1 cellular context compared by ENCODE assay signal in genomic region chr1:28668956-28669719, GRCh38.
TF ChIP-seq lines count a peak whose summit lies in the region.

No MANE protein-coding gene starts in this region.

TF ChIP-seq in K562, 482 proteins besides CTCF, POLR2A, EP300 and RAD21 (continued from another document and continues in another):
- TF ChIP-seq TFE3 (CRISPR knock-in tag; IDR thresholded peaks at IDR 0.05), result no peak
- no peak for TF ChIP-seq SNIP1 (IDR thresholded peaks at IDR 0.05; ENCODE audit: low read depth)
- no peak for TF ChIP-seq ZNF586 (CRISPR knock-in tag; conservative IDR thresholded peaks at IDR 0.05)
- no peak for TF ChIP-seq MEF2A (IDR thresholded peaks at IDR 0.05; ENCODE audit: control insufficient read depth, low read depth, low read length)
- peak; percentile 61 for TF ChIP-seq RBBP5 (IDR thresholded peaks at IDR 0.05; ENCODE audit: borderline replicate concordance, insufficient read depth, low read length, poor library complexity, severe bottlenecking)
- no peak for TF ChIP-seq JUN (IDR thresholded peaks at IDR 0.05; ENCODE audit: borderline replicate concordance, low read depth, low read length)
- 0 out of 2 replicates have a peak, but pooled peaks have one; percentile 43 for TF ChIP-seq JUN (CRISPR knock-in tag; IDR thresholded peaks at IDR 0.05; ENCODE audit: borderline replicate concordance)
- TF ChIP-seq ATF3 (IDR thresholded peaks at IDR 0.05), result no peak
- no peak for TF ChIP-seq ATF3 (CRISPR knock-in tag; conservative IDR thresholded peaks at IDR 0.05)
- no peak for TF ChIP-seq ELF1 (tag; IDR thresholded peaks at IDR 0.05)
- TF ChIP-seq ARHGAP35 (IDR thresholded peaks at IDR 0.05; ENCODE audit: partially characterized antibody), result no peak
- TF ChIP-seq RBM15 (IDR thresholded peaks at IDR 0.05; ENCODE audit: insufficient read depth, low read length), result no peak
- TF ChIP-seq ZNF507 (tag; conservative IDR thresholded peaks at IDR 0.05), result no peak
- no peak for TF ChIP-seq ZNF408 (CRISPR knock-in tag; IDR thresholded peaks at IDR 0.05; ENCODE audit: low read depth)
- TF ChIP-seq FOSL1 (tag; conservative IDR thresholded peaks at IDR 0.05), result no peak
- TF ChIP-seq ZNF277 (CRISPR knock-in tag; IDR thresholded peaks at IDR 0.05; ENCODE audit: borderline replicate concordance), result no peak
- no peak for TF ChIP-seq PURB (CRISPR knock-in tag; IDR thresholded peaks at IDR 0.05; ENCODE audit: low read depth)
- no peak; a peak in 1 of 4 replicates for TF ChIP-seq KDM4B (IDR thresholded peaks at IDR 0.05; ENCODE audit: borderline replicate concordance in 2 of 2, low read depth in 1 of 2)
- TF ChIP-seq ASH1L (IDR thresholded peaks at IDR 0.05; ENCODE audit: borderline replicate concordance, low read depth, partially characterized antibody), result no peak
- no peak for TF ChIP-seq POLR2AphosphoS2 (IDR thresholded peaks at IDR 0.05; ENCODE audit: low read length)
- no peak for TF ChIP-seq KHSRP (IDR thresholded peaks at IDR 0.05)
- no peak for TF ChIP-seq GTF2A2 (tag; IDR thresholded peaks at IDR 0.05)
- no peak for TF ChIP-seq TCFL5 (CRISPR knock-in tag; conservative IDR thresholded peaks at IDR 0.05)
- no peak for TF ChIP-seq BRF2 (IDR thresholded peaks at IDR 0.05; ENCODE audit: borderline replicate concordance, insufficient read depth, insufficient read length)
- no peak for TF ChIP-seq ZC3H4 (CRISPR knock-in tag; IDR thresholded peaks at IDR 0.05; ENCODE audit: borderline replicate concordance)
- no peak for TF ChIP-seq CBX3 (IDR thresholded peaks at IDR 0.05; ENCODE audit: borderline replicate concordance in 1 of 2, low read length in 2 of 2)
- TF ChIP-seq ZFPM2 (CRISPR knock-in tag; IDR thresholded peaks at IDR 0.05), result no peak
- no peak for TF ChIP-seq SRSF1 (IDR thresholded peaks at IDR 0.05; ENCODE audit: low read depth, low read length)
- no peak for TF ChIP-seq TBL1XR1 (IDR thresholded peaks at IDR 0.05; ENCODE audit: low read length in 2 of 2)
- TF ChIP-seq SMAD2 (IDR thresholded peaks at IDR 0.05; ENCODE audit: low read depth, low read length), result no peak
- no peak for TF ChIP-seq ZNF77 (CRISPR knock-in tag; IDR thresholded peaks at IDR 0.05)
- no peak; the same call in 1 of the 2 replicates for TF ChIP-seq FOXO4 (CRISPR knock-in tag; IDR thresholded peaks at IDR 0.05)
- no peak for TF ChIP-seq EZH2 (IDR thresholded peaks at IDR 0.05; ENCODE audit: borderline replicate concordance, low read depth, low read length)
- no peak for TF ChIP-seq STAT5B (CRISPR knock-in tag; IDR thresholded peaks at IDR 0.05)
- TF ChIP-seq MNT (conservative IDR thresholded peaks at IDR 0.05), result 0 out of 4 replicates have a peak, but pooled peaks of 1 of the 2 experiments have one; percentile 9
- TF ChIP-seq AFF1 (IDR thresholded peaks at IDR 0.05; ENCODE audit: low read depth in 1 of 2, partially characterized antibody in 2 of 2), result no peak
- TF ChIP-seq TSHZ1 (CRISPR knock-in tag; IDR thresholded peaks at IDR 0.05), result no peak
- TF ChIP-seq SUPT5H (IDR thresholded peaks at IDR 0.05), result no peak
- no peak for TF ChIP-seq FOXJ2 (tag; IDR thresholded peaks at IDR 0.05)
- TF ChIP-seq CSDE1 (IDR thresholded peaks at IDR 0.05), result no peak
- TF ChIP-seq NEUROD1 (IDR thresholded peaks at IDR 0.05; ENCODE audit: borderline replicate concordance, low read depth, low read length, partially characterized antibody), result no peak
- TF ChIP-seq CLOCK (CRISPR knock-in tag; IDR thresholded peaks at IDR 0.05; ENCODE audit: borderline replicate concordance), result no peak
- TF ChIP-seq BCOR (IDR thresholded peaks at IDR 0.05), result no peak
- TF ChIP-seq ZFP30 (CRISPR knock-in tag; IDR thresholded peaks at IDR 0.05; ENCODE audit: borderline replicate concordance), result no peak
- no peak for TF ChIP-seq ZNF449 (CRISPR knock-in tag; IDR thresholded peaks at IDR 0.05)
- no peak for TF ChIP-seq CC2D1A (IDR thresholded peaks at IDR 0.05)
